ENCODE assay signal across 12 cellular contexts in genomic region chr16:3035972-3036725, GRCh38. TPM values are rescaled to one million over a fixed set of nuclear protein-coding genes. Genes with fewer than 3 reads are reported as not detected.
DNase-seq lines count a peak whose midpoint lies in the region; ATAC-seq, FAIRE-seq and TF ChIP-seq lines count a peak whose summit lies in the region.
"Had no signal": no experiment of that assay in that cellular context is flagged by ENCODE, and none has a peak within 500 bp of the region (broad histone marks: within the 10 kb centered on the region; RNA-seq: fewer than 3 reads in every experiment).

No MANE protein-coding gene starts in this region.

- CTCF ChIA-PET in HEK293T (lab: Yijun Ruan, JAX): interaction anchor here (1.2 kb wide), 1 partner anchor 9 kb away, joined by 3 read pairs; no protein-coding TSS in a partner anchor

- peaks cover 37 to 54% of the 10 kb centered on the region in 2 donors for H3K27me3 Mint-ChIP-seq in natural killer cell (ENCODE audit: low read depth in 2 of 2)
- H3K27me3 Mint-ChIP-seq in natural killer cell treated with Interleukin-12 subunit alpha and Interleukin-12 subunit beta and Interleukin-15 and Interleukin-18, amount 100 ng/mL, for 72 hours: peaks cover 42 to 50% of the 10 kb centered on the region in 2 donors

- H3K4me1 Mint-ChIP-seq in natural killer cell: peaks cover 0 to 15% of the 10 kb centered on the region in 2 donors
- H3K4me1 Mint-ChIP-seq in natural killer cell treated with Interleukin-12 subunit alpha and Interleukin-12 subunit beta and Interleukin-15 and Interleukin-18, amount 100 ng/mL, for 72 hours (ENCODE audit: low read depth in 2 of 2): peaks cover 19 to 22% of the 10 kb centered on the region in 2 donors

- H3K27me3 ChIP-seq in vagina: peaks cover 10% of the 10 kb centered on the region

- H3K36me3 ChIP-seq in kidney (ENCODE audit: control insufficient read depth in 1 of 2, insufficient read depth in 2 of 2, low read length in 2 of 2): no peaks in the 10 kb centered on the region
- H3K36me3 ChIP-seq in vagina: no peaks in the 10 kb centered on the region

- DNase-seq in natural killer cell (no peak), kidney (peak; percentile 79), vagina (ENCODE audit: extremely low spot score in 2 of 2) (no peak), HEK293T (ENCODE audit: extremely low spot score) (no peak)
- DNase-seq in natural killer cell treated with Interleukin-12 subunit alpha and Interleukin-12 subunit beta and Interleukin-15 and Interleukin-18, amount 100 ng/mL, for 72 hours (ENCODE audit: low spot score): no peak
- DNase-seq: activated effector memory CD4-positive, alpha-beta T cell treated with Interleukin-2 at 50 U/mL for 16 hours; KBM-7; NCI-H82; stimulated activated CD4-positive, alpha-beta T cell treated with anti-CD3 and anti-CD28 coated beads, Interleukin-4, amount 100 ng/mL, for 4 hours; T1000 had no signal

- no peak for TF ChIP-seq POLR2A in vagina (IDR thresholded peaks at IDR 0.05)
- no peak for TF ChIP-seq POLR2A in GM18505 (IDR thresholded peaks at IDR 0.05; ENCODE audit: borderline replicate concordance, extremely low read depth, insufficient read depth, insufficient read length)

- no peak for FAIRE-seq in kidney (lab: Jason Lieb, UNC)
- FAIRE-seq: GM18507 had no signal

- no peak overlapping the region for H3K4me3 Mint-ChIP-seq in natural killer cell
- no peak overlapping the region for H3K4me3 Mint-ChIP-seq in natural killer cell treated with Interleukin-12 subunit alpha and Interleukin-12 subunit beta and Interleukin-15 and Interleukin-18, amount 100 ng/mL, for 72 hours

- H3K4me3 ChIP-seq in kidney (ENCODE audit: low read length in 2 of 2) (no peak overlapping the region), vagina (peak overlapping the region; percentile 21 to 42)

- no peaks in the 10 kb centered on the region for H3K4me1 ChIP-seq in kidney (ENCODE audit: control insufficient read depth in 1 of 2, insufficient read depth in 1 of 2, low read depth in 1 of 2, low read length in 2 of 2)
- H3K4me1 ChIP-seq in vagina: peaks cover 13% of the 10 kb centered on the region

- no peaks in the 10 kb centered on the region for H3K9me3 Mint-ChIP-seq in natural killer cell
- no peaks in the 10 kb centered on the region for H3K9me3 Mint-ChIP-seq in natural killer cell treated with Interleukin-12 subunit alpha and Interleukin-12 subunit beta and Interleukin-15 and Interleukin-18, amount 100 ng/mL, for 72 hours

- H3K27ac Mint-ChIP-seq in natural killer cell: peak overlapping the region in 1 of 2 donors; percentile 29
- no peak overlapping the region for H3K27ac Mint-ChIP-seq in natural killer cell treated with Interleukin-12 subunit alpha and Interleukin-12 subunit beta and Interleukin-15 and Interleukin-18, amount 100 ng/mL, for 72 hours

- no peak overlapping the region for H3K9ac ChIP-seq in kidney (ENCODE audit: low read length in 2 of 2)

- H3K27ac ChIP-seq in kidney (ENCODE audit: low read depth in 2 of 2, low read length in 2 of 2): no peak overlapping the region
- H3K27ac ChIP-seq in vagina: peak overlapping the region; percentile 10

- TF ChIP-seq CTCF in natural killer cell (IDR thresholded peaks at IDR 0.05) (no peak), kidney (IDR thresholded peaks at IDR 0.05; ENCODE audit: borderline replicate concordance, extremely low read depth, insufficient read depth) (no peak), vagina (IDR thresholded peaks at IDR 0.05) (no peak)

- H3K9me3 ChIP-seq in kidney (ENCODE audit: control insufficient read depth in 1 of 2, low read length in 2 of 2) (no peaks in the 10 kb centered on the region), vagina (no peaks in the 10 kb centered on the region)

- H3K36me3 Mint-ChIP-seq in natural killer cell: no peaks in the 10 kb centered on the region
- H3K36me3 Mint-ChIP-seq in natural killer cell treated with Interleukin-12 subunit alpha and Interleukin-12 subunit beta and Interleukin-15 and Interleukin-18, amount 100 ng/mL, for 72 hours: no peaks in the 10 kb centered on the region

- ATAC-seq in natural killer cell: peak in 2 of 3 donors; percentile 10 to 27
- no peak for ATAC-seq in natural killer cell treated with Interleukin-12 subunit alpha and Interleukin-12 subunit beta and Interleukin-15 and Interleukin-18, amount 100 ng/mL, for 72 hours
- no peak for ATAC-seq in GM18505 (IDR thresholded peaks at IDR 0.05; ENCODE audit: unreplicated experiment)

- POLR2A ChIA-PET in HEK293T (lab: Yijun Ruan, JAX): interaction anchor here (1.2 kb wide), 1 partner anchor 19 kb away, joined by 3 read pairs; no protein-coding TSS in a partner anchor

- intact Hi-C loops in natural killer cell (cut with micrococcal nuclease) (no loop called here), kidney (cut with DNase I) (no loop called here), vagina (cut with DNase I) (no loop called here)

TF ChIP-seq in HEK293T, 16 proteins besides CTCF, POLR2A, EP300 and RAD21:
- TF ChIP-seq ZNF384 (IDR thresholded peaks at IDR 0.05): no peak
- TF ChIP-seq BHLHE40 (IDR thresholded peaks at IDR 0.05; ENCODE audit: borderline replicate concordance): no peak
- TF ChIP-seq FOXM1 (IDR thresholded peaks at IDR 0.05; ENCODE audit: borderline replicate concordance): no peak

RNA-seq across cellular contexts. Expression of gene BICDL2, which starts 0.6 kb away (rescaled TPM):
- total RNA-seq in natural killer cell (not detected), kidney (12.1 TPM), vagina (52.5 TPM)
- total RNA-seq in natural killer cell treated with Interleukin-12 subunit alpha and Interleukin-12 subunit beta and Interleukin-15 and Interleukin-18, amount 100 ng/mL, for 72 hours: under 1 TPM; 0.50 to 0.67 TPM
- polyA plus RNA-seq in kidney (ENCODE audit: insufficient read depth, low read depth, low replicate concordance): 2.9 TPM

RNA-seq across cellular contexts. Expression of gene MMP25, which starts 10.2 kb away (rescaled TPM):
- total RNA-seq in natural killer cell (10 to 100 TPM in 1 of 3 donors, 1 to 10 TPM in 2; 2.0 to 62.2 (median 5.6) TPM), kidney (1.7 TPM), vagina (0.25 TPM)
- total RNA-seq in natural killer cell treated with Interleukin-12 subunit alpha and Interleukin-12 subunit beta and Interleukin-15 and Interleukin-18, amount 100 ng/mL, for 72 hours: 10 to 100 TPM; 54.3 to 66.6 TPM
- 0.65 TPM for polyA plus RNA-seq in kidney (ENCODE audit: insufficient read depth, low read depth, low replicate concordance)

RNA-seq across cellular contexts. Expression of gene THOC6, which starts 12.3 kb away (rescaled TPM):
- 10 to 100 TPM; 17.1 to 21.5 (median 17.2) TPM for total RNA-seq in natural killer cell
- 10 to 100 TPM; 33.6 to 58.8 TPM for total RNA-seq in natural killer cell treated with Interleukin-12 subunit alpha and Interleukin-12 subunit beta and Interleukin-15 and Interleukin-18, amount 100 ng/mL, for 72 hours
- 26.1 TPM for total RNA-seq in kidney
- polyA plus RNA-seq in kidney (ENCODE audit: insufficient read depth, low read depth, low replicate concordance): 21.2 TPM
- 22.6 TPM for total RNA-seq in vagina

RNA-seq across cellular contexts. Expression of gene HCFC1R1, which starts 12.4 kb away (rescaled TPM):
- total RNA-seq in natural killer cell: 10 to 100 TPM; 15.4 to 21.8 (median 16.0) TPM
- total RNA-seq in natural killer cell treated with Interleukin-12 subunit alpha and Interleukin-12 subunit beta and Interleukin-15 and Interleukin-18, amount 100 ng/mL, for 72 hours: 10 to 100 TPM; 14.3 to 18.4 TPM
- total RNA-seq in kidney: 61.3 TPM
- 332 TPM for polyA plus RNA-seq in kidney (ENCODE audit: insufficient read depth, low read depth, low replicate concordance)
- 39.0 TPM for total RNA-seq in vagina

RNA-seq across cellular contexts. Expression of gene TNFRSF12A, which starts 16.0 kb away (rescaled TPM):
- total RNA-seq in natural killer cell: 1 to 10 TPM; 2.4 to 3.7 (median 3.1) TPM
- total RNA-seq in natural killer cell treated with Interleukin-12 subunit alpha and Interleukin-12 subunit beta and Interleukin-15 and Interleukin-18, amount 100 ng/mL, for 72 hours: 1 to 10 TPM; 6.4 to 6.5 TPM
- 114 TPM for total RNA-seq in kidney
- polyA plus RNA-seq in kidney (ENCODE audit: insufficient read depth, low read depth, low replicate concordance): 87.3 TPM
- total RNA-seq in vagina: 12.3 TPM

Comparison
In these comparisons a context has a peak if more than half of its experiments do, and no peak if none do; other contexts are left out.
1. ATAC-seq: peak in natural killer cell (2 of 3); none in natural killer cell treated with Interleukin-12 subunit alpha and Interleukin-12 subunit beta and Interleukin-15 and Interleukin-18, amount 100 ng/mL, for 72 hours (0 of 2) and GM18505 (single experiment).
2. H3K4me3 ChIP-seq: peak in vagina (2 of 2); none in kidney (0 of 2).